ENCODE assay signal across 19 cellular contexts in the genomic region with DNA sequence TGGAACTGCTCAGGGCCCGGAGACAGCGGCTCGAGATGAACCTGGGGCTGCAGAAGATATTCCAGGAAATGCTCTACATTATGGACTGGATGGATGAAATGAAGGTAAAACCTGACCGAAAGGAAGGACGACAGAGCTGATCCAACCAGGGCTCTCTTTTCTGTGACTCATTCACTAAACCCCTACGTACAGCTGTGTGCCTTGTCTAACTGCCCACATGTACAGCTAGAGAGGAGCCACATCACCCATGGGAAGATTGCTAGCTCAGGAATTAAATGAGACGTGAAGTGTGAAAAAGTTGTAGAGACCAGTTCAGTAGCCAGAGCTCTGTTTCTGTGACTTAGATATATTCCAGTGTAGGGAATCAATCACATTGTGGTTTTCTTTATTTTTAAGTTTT.
DNase-seq lines count a peak whose midpoint lies in the region; ATAC-seq and TF ChIP-seq lines count a peak whose summit lies in the region.
"Had no signal": no experiment of that assay in that cellular context is flagged by ENCODE, and none has a peak within 500 bp of the region (broad histone marks: within the 10 kb centered on the region; RNA-seq: fewer than 3 reads in every experiment).

No MANE protein-coding gene starts in this region.

- H3K27me3 Mint-ChIP-seq in activated T-cell treated with anti-CD3 and anti-CD28 coated beads, Interleukin-2, amount 50 U/mL, for 72 hours (ENCODE audit: low read depth): no peaks in the 10 kb centered on the region
- H3K27me3 Mint-ChIP-seq in activated T-cell treated with anti-CD3 and anti-CD28 coated beads, Interleukin-2, amount 50 U/mL, for 4 hours (ENCODE audit: low read depth): no peaks in the 10 kb centered on the region
- H3K27me3 Mint-ChIP-seq in mesothelial cell of epicardium (ENCODE audit: low read depth): no peaks in the 10 kb centered on the region
- no peaks in the 10 kb centered on the region for H3K27me3 Mint-ChIP-seq in stimulated activated memory B cell treated with anti-CD40 and anti-IgM and Interleukin-4, amounts not matched to agents 10 μg/mL and 1 μg/mL and 100 μg/mL, for 72 hours
- H3K27me3 Mint-ChIP-seq: IgD-negative memory B cell had no signal

- H3K36me3 ChIP-seq in brain microvascular endothelial cell (replicated peaks): peaks cover 97% of the 10 kb centered on the region

- no peak overlapping the region for H3K4me3 ChIP-seq in brain microvascular endothelial cell (ENCODE audit: low read depth, low read length)
- H3K4me3 ChIP-seq: A549 had no signal

- TF ChIP-seq CTCF in brain microvascular endothelial cell (IDR thresholded peaks at IDR 0.05; ENCODE audit: low read depth, low read length, missing control alignments) (no peak), mesothelial cell of epicardium (IDR thresholded peaks at IDR 0.05; ENCODE audit: unreplicated experiment) (no peak)

- H3K9me3 Mint-ChIP-seq in activated T-cell treated with anti-CD3 and anti-CD28 coated beads, Interleukin-2, amount 50 U/mL, for 72 hours: no peaks in the 10 kb centered on the region
- no peaks in the 10 kb centered on the region for H3K9me3 Mint-ChIP-seq in activated T-cell treated with anti-CD3 and anti-CD28 coated beads, Interleukin-2, amount 50 U/mL, for 4 hours
- no peaks in the 10 kb centered on the region for H3K9me3 Mint-ChIP-seq in mesothelial cell of epicardium
- H3K9me3 Mint-ChIP-seq in stimulated activated memory B cell treated with anti-CD40 and anti-IgM and Interleukin-4, amounts not matched to agents 10 μg/mL and 1 μg/mL and 100 μg/mL, for 72 hours: no peaks in the 10 kb centered on the region
- H3K9me3 Mint-ChIP-seq: activated naive CD4-positive, alpha-beta T cell treated with anti-CD3 and anti-CD28 coated beads for 36 hours; brain; IgD-negative memory B cell had no signal

- in situ Hi-C loops in brain microvascular endothelial cell (cut with HindIII; ENCODE audit: low pct_ligation_motif_present, low sequenced_read_pairs): no loop called here

- H3K36me3 Mint-ChIP-seq in activated T-cell treated with anti-CD3 and anti-CD28 coated beads, Interleukin-2, amount 50 U/mL, for 72 hours (ENCODE audit: insufficient read depth in 2 of 2): peaks cover 21 to 39% of the 10 kb centered on the region in 2 donors
- peaks cover 66% of the 10 kb centered on the region for H3K36me3 Mint-ChIP-seq in activated T-cell treated with anti-CD3 and anti-CD28 coated beads, Interleukin-2, amount 50 U/mL, for 4 hours (ENCODE audit: insufficient read depth)
- H3K36me3 Mint-ChIP-seq in mesothelial cell of epicardium: peaks cover 71% of the 10 kb centered on the region
- peaks cover 87% of the 10 kb centered on the region for H3K36me3 Mint-ChIP-seq in stimulated activated memory B cell treated with anti-CD40 and anti-IgM and Interleukin-4, amounts not matched to agents 10 μg/mL and 1 μg/mL and 100 μg/mL, for 72 hours

- peak overlapping the region; percentile 71 for H3K27ac ChIP-seq in brain microvascular endothelial cell
- H3K27ac ChIP-seq: C4-2B had no signal

- H3K27me3 ChIP-seq in brain microvascular endothelial cell (replicated peaks): no peaks in the 10 kb centered on the region

- peak overlapping the region; percentile 44 for H3K27ac Mint-ChIP-seq in activated T-cell treated with anti-CD3 and anti-CD28 coated beads, Interleukin-2, amount 50 U/mL, for 72 hours
- peak overlapping the region; percentile 11 for H3K27ac Mint-ChIP-seq in mesothelial cell of epicardium
- H3K27ac Mint-ChIP-seq in stimulated activated memory B cell treated with anti-CD40 and anti-IgM and Interleukin-4, amounts not matched to agents 10 μg/mL and 1 μg/mL and 100 μg/mL, for 72 hours: peak overlapping the region; percentile 46
- H3K27ac Mint-ChIP-seq: activated naive CD4-positive, alpha-beta T cell treated with anti-CD3 and anti-CD28 coated beads for 36 hours had no signal

- H3K4me3 Mint-ChIP-seq in activated T-cell treated with anti-CD3 and anti-CD28 coated beads, Interleukin-2, amount 50 U/mL, for 72 hours: no peak overlapping the region
- no peak overlapping the region for H3K4me3 Mint-ChIP-seq in activated T-cell treated with anti-CD3 and anti-CD28 coated beads, Interleukin-2, amount 50 U/mL, for 4 hours
- H3K4me3 Mint-ChIP-seq in mesothelial cell of epicardium: no peak overlapping the region
- no peak overlapping the region for H3K4me3 Mint-ChIP-seq in stimulated activated memory B cell treated with anti-CD40 and anti-IgM and Interleukin-4, amounts not matched to agents 10 μg/mL and 1 μg/mL and 100 μg/mL, for 72 hours
- H3K4me3 Mint-ChIP-seq: activated naive CD4-positive, alpha-beta T cell treated with anti-CD3 and anti-CD28 coated beads for 36 hours; brain; IgD-negative memory B cell had no signal

- no peaks in the 10 kb centered on the region for H3K4me1 Mint-ChIP-seq in activated T-cell treated with anti-CD3 and anti-CD28 coated beads, Interleukin-2, amount 50 U/mL, for 72 hours (ENCODE audit: low read depth)
- H3K4me1 Mint-ChIP-seq in activated T-cell treated with anti-CD3 and anti-CD28 coated beads, Interleukin-2, amount 50 U/mL, for 4 hours (ENCODE audit: low read depth): peaks cover 4% of the 10 kb centered on the region
- H3K4me1 Mint-ChIP-seq in mesothelial cell of epicardium: peaks cover 15% of the 10 kb centered on the region
- peaks cover 5% of the 10 kb centered on the region for H3K4me1 Mint-ChIP-seq in stimulated activated memory B cell treated with anti-CD40 and anti-IgM and Interleukin-4, amounts not matched to agents 10 μg/mL and 1 μg/mL and 100 μg/mL, for 72 hours

- ATAC-seq in activated T-cell treated with anti-CD3 and anti-CD28 coated beads, Interleukin-2, amount 50 U/mL, for 72 hours (replicated peaks in 1 of 2): no peak
- ATAC-seq in activated T-cell treated with anti-CD3 and anti-CD28 coated beads, Interleukin-2, amount 50 U/mL, for 4 hours: no peak
- no peak for ATAC-seq in stimulated activated memory B cell treated with anti-CD40 and anti-IgM and Interleukin-4, amounts not matched to agents 10 μg/mL and 1 μg/mL and 100 μg/mL, for 72 hours
- ATAC-seq in HG03095 (IDR thresholded peaks at IDR 0.05; ENCODE audit: unreplicated experiment) (no peak), HG03442 (IDR thresholded peaks at IDR 0.05; ENCODE audit: unreplicated experiment) (no peak), HG03108 (IDR thresholded peaks at IDR 0.05; ENCODE audit: unreplicated experiment) (no peak)
- ATAC-seq: A549; activated CD4-positive, CD25-positive, alpha-beta regulatory T cell treated with anti-CD3 and anti-CD28 coated beads, Interleukin-2, amount 50 U/mL, for 24 hours had no signal

- no peak for DNase-seq in activated T-cell treated with anti-CD3 and anti-CD28 coated beads, Interleukin-2, amount 50 U/mL, for 72 hours
- no peak for DNase-seq in activated T-cell treated with anti-CD3 and anti-CD28 coated beads, Interleukin-2, amount 50 U/mL, for 4 hours
- no peak for DNase-seq in brain microvascular endothelial cell
- DNase-seq in mesothelial cell of epicardium (ENCODE audit: low spot score in 2 of 2, unreplicated experiment in 2 of 2): no peak
- DNase-seq: activated naive CD4-positive, alpha-beta T cell treated with anti-CD3 and anti-CD28 coated beads for 36 hours; GOT3; islet precursor cell; MV-4-11; NCI-H510A treated with DMSO at 0.1 percent for 48 hours; SIG-M5 had no signal
